Comparison of ENCODE assay signal across 23 cellular contexts in the genomic region with DNA sequence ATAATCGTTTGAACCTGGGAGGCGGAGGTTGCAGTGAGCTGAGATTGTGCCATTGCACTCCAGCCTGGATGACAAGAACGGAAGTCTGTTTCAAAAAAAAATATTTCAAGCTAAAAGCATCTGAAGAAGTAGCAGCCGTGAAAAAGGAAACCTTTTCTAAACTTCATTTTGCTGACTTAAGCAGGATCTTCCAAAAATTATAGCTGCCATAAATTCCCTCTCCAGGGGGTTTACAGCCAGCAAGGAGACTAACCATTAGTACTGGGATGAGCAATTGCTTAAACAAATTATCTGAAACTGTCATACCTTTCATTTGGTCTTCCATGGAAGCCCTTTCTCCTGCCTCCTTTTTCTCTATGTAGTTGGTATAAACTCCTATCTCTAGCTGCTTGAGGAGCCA.
"Had no signal": no experiment of that assay in that cellular context is flagged by ENCODE, and none has a peak within 500 bp of the region (broad histone marks: within the 10 kb centered on the region; RNA-seq: fewer than 3 reads in every experiment).

No MANE protein-coding gene starts in this region.

- H3K27ac Mint-ChIP-seq: IgD-negative memory B cell, T-cell had no signal

- H3K9ac ChIP-seq: SK-N-SH had no signal

- H3K36me3 Mint-ChIP-seq: IgD-negative memory B cell, T-cell had no signal

- DNase-seq: KBM-7, MG63, NCI-H1092, NCI-H1105 treated with DMSO at 0.1 percent for 48 hours, NCI-H1417 treated with DMSO at 0.1 percent for 48 hours, NCI-H146, NCI-H1694 treated with DMSO at 0.1 percent for 48 hours, NCI-H1930, NCI-H2081, NCI-H2107, NCI-H2227 treated with DMSO at 0.1 percent for 48 hours, NCI-H524, NCI-H526 treated with DMSO at 0.1 percent for 48 hours, NCI-H774, Right ventricle myocardium superior, RPMI8226, SIG-M5, SK-N-SH, SW 1271, T-cell had no signal

- H3K27ac ChIP-seq: SJSA1 had no signal

- H3K9me3 ChIP-seq: MG63, SJSA1, SK-N-SH had no signal

- H3K36me3 ChIP-seq: MG63, SJSA1 had no signal

- H3K4me1 ChIP-seq: SJSA1 had no signal

- H3K4me2 ChIP-seq: SK-N-SH had no signal

- H3K4me3 ChIP-seq: MG63, SJSA1 had no signal

- H3K9me3 Mint-ChIP-seq: IgD-negative memory B cell, T-cell had no signal

- H3K9me2 ChIP-seq: SK-N-SH had no signal

- H3K4me3 Mint-ChIP-seq: IgD-negative memory B cell, T-cell had no signal

- H3K27me3 ChIP-seq: MG63, SJSA1 had no signal

- FAIRE-seq: RCC 7860 had no signal

- H3K4me1 Mint-ChIP-seq: IgD-negative memory B cell, T-cell had no signal

- ATAC-seq: T-cell had no signal
